Comparison of ENCODE assay signal across 8 cellular contexts in genomic region chr2:174748948-174749347, GRCh38. TPM values are rescaled to one million over a fixed set of nuclear protein-coding genes. Genes with fewer than 3 reads are reported as not detected.
A peak's percentile ranks its signal among the peaks of the same experiment; 100 is the strongest.
DNase-seq lines count a peak whose midpoint lies in the region; ATAC-seq and TF ChIP-seq lines count a peak whose summit lies in the region.

No MANE protein-coding gene starts in this region.

- no peaks in the 10 kb centered on the region for H3K79me2 ChIP-seq in PC-9 (ENCODE audit: low read depth)

- no peak for TF ChIP-seq EP300 in transverse colon (IDR thresholded peaks at IDR 0.05; ENCODE audit: low read depth)

- no TSS peak for BruUV-seq in PC-9 (replicated peaks; lab: Mats Ljungman, UMichigan)

- H3K4me1 ChIP-seq in HUES48 (ENCODE audit: control insufficient read depth, insufficient read depth, low read length) (peaks cover 9% of the 10 kb centered on the region), PC-9 (replicated peaks; ENCODE audit: insufficient read depth) (peaks cover 8% of the 10 kb centered on the region), transverse colon (no peaks in the 10 kb centered on the region)

- no peak for ATAC-seq in GM19397 (IDR thresholded peaks at IDR 0.05; ENCODE audit: unreplicated experiment)

- H3F3A ChIP-seq in PC-9 (ENCODE audit: insufficient read depth, low read depth): no peaks in the 10 kb centered on the region

- CTCF ChIA-PET in PC-9 (lab: Charles Lee): interaction anchor here (0.5 to 1.2 kb wide), 24 partner anchors 10 to 1349 kb away, joined by 3 to 26 read pairs (median 4); partner anchors contain the start of genes CHN1, CHRNA1 and GPR155

- H4K20me1 ChIP-seq in PC-9 (ENCODE audit: insufficient read depth): no peaks in the 10 kb centered on the region

- DNase-seq in GM10266 (ENCODE audit: extremely low spot score) (peak; percentile 51), PC-9 (peak; percentile 87 to 91), activated T-helper 1 cell treated with Interleukin-2 at 50 U/mL for 16 hours (ENCODE audit: low read depth) (peak; percentile 53), fibroblast of the conjunctiva (ENCODE audit: low read depth) (peak; percentile 22), occipital lobe (lab: John Stamatoyannopoulos, UW) (peak; percentile 35), transverse colon (peak; percentile 74)

- POLR2A ChIA-PET in PC-9 (lab: Charles Lee; ENCODE audit: unreplicated experiment): interaction anchor here (0.5 to 1.0 kb wide), 5 partner anchors 54 to 1031 kb away, joined by 3 to 5 read pairs (median 5); no protein-coding TSS in a partner anchor

- H3K27ac ChIP-seq in HUES48 (ENCODE audit: low read depth, low read length): peak overlapping the region; percentile 79
- no peak overlapping the region for H3K27ac ChIP-seq in PC-9
- no peak overlapping the region for H3K27ac ChIP-seq in transverse colon

- H3K27me3 ChIP-seq in HUES48 (ENCODE audit: control insufficient read depth, insufficient read depth, low read length) (no peaks in the 10 kb centered on the region), PC-9 (ENCODE audit: insufficient read depth, low read depth) (no peaks in the 10 kb centered on the region), transverse colon (no peaks in the 10 kb centered on the region)

- in situ Hi-C loops in transverse colon (cut with MboI; ENCODE audit: low pct_ligation_motif_present in 1 of 4, low pct_unique_long_range_greater_than_20kb in 1 of 4, low sequenced_read_pairs in 3 of 4): no loop called here

- H3K9me3 ChIP-seq in HUES48 (ENCODE audit: control insufficient read depth, insufficient read depth, low read length): no peaks in the 10 kb centered on the region
- no peaks in the 10 kb centered on the region for H3K9me3 ChIP-seq in PC-9 (ENCODE audit: insufficient read depth, low read depth)
- H3K9me3 ChIP-seq in transverse colon: no peaks in the 10 kb centered on the region

- H2AFZ ChIP-seq in PC-9: no peak overlapping the region

- TF ChIP-seq POLR2A in transverse colon (IDR thresholded peaks at IDR 0.05): no peak

- intact Hi-C loops in PC-9 (cut with micrococcal nuclease; ENCODE audit: unreplicated experiment) (loop anchor here (1.0 to 10.0 kb wide), 9 partner anchors 22 to 1338 kb away; partner anchors contain the start of gene ATF2), transverse colon (cut with DNase I; ENCODE audit: low total_unique reads) (no loop called here)

- WGBS in transverse colon (ENCODE audit: low coverage in 1 of 2), 2 donors: 0% methylated on average over 3 to 4 of the region's 4 CpGs

- H3K4me3 ChIP-seq in HUES48 (ENCODE audit: low read depth, low read length) (no peak overlapping the region), PC-9 (no peak overlapping the region), transverse colon (no peak overlapping the region)

- H3K36me3 ChIP-seq in HUES48 (ENCODE audit: control insufficient read depth, insufficient read depth, low read length) (no peaks in the 10 kb centered on the region), PC-9 (ENCODE audit: low read depth) (no peaks in the 10 kb centered on the region), transverse colon (no peaks in the 10 kb centered on the region)

- no peaks in the 10 kb centered on the region for H3K9me2 ChIP-seq in PC-9 (ENCODE audit: insufficient read depth)

- H3K4me2 ChIP-seq in PC-9: peak overlapping the region; percentile 20

- TF ChIP-seq CTCF in GM10266 (IDR thresholded peaks at IDR 0.05; ENCODE audit: control insufficient read depth, insufficient read depth, low read depth, missing control alignments) (peak; percentile 82), PC-9 (conservative IDR thresholded peaks at IDR 0.05) (peak; percentile 97), transverse colon (IDR thresholded peaks at IDR 0.05) (peak; percentile 60 to 81 (median 76))

- H3K9ac ChIP-seq in HUES48 (ENCODE audit: low read depth, low read length): no peak overlapping the region

RNA-seq across cellular contexts. Expression of gene CHRNA1, which starts 15.3 kb away (rescaled TPM):
- total RNA-seq in PC-9 (2021) (not detected in 2 replicates), occipital lobe (not detected), transverse colon (1 to 10 TPM in 3 of 4 donors, not detected in 1; 2.6 to 7.4 (median 3.0) TPM)

Comparison
In these comparisons a context has a peak if more than half of its experiments do, and no peak if none do; other contexts are left out.
1. DNase-seq: peak in every context shown above with its lines; median percentile 89 in PC-9; 74 in transverse colon; 53 in activated T-helper 1 cell treated with Interleukin-2 at 50 U/mL for 16 hours; 51 in GM10266; 35 in occipital lobe; 22 in fibroblast of the conjunctiva.